Comparison of ENCODE assay signal across 5 cellular contexts in the genomic region with DNA sequence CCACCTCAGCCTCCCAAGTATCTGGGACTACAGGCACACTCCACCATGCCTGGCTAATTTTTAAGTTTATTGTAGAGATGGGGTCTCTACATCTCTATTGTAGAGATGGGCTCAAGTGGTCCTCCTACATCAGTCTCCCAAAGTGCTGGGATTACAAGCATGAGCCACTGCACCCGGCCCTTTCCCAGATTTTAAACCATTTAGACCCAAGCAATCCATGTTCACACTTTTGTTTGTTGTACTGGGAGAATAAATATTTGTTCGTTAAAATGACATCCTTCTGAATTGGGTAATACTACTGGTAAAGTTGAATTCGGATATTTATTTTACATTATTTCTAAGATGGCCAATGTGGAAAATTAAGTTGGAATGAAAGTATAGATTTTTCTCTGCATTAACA.
"Had no signal": no experiment of that assay in that cellular context is flagged by ENCODE, and none has a peak within 500 bp of the region (broad histone marks: within the 10 kb centered on the region; RNA-seq: fewer than 3 reads in every experiment).

No MANE protein-coding gene starts in this region.

- H3K4me3 ChIP-seq: GM23338 had no signal

- DNase-seq: H9, HFFc6, KBM-7 had no signal

- ATAC-seq: GM23338, HCT116 had no signal

- H2AFZ ChIP-seq: GM23338 had no signal

- H3K4me2 ChIP-seq: GM23338 had no signal
